Comparison of ENCODE assay signal across 8 cellular contexts in the genomic region with DNA sequence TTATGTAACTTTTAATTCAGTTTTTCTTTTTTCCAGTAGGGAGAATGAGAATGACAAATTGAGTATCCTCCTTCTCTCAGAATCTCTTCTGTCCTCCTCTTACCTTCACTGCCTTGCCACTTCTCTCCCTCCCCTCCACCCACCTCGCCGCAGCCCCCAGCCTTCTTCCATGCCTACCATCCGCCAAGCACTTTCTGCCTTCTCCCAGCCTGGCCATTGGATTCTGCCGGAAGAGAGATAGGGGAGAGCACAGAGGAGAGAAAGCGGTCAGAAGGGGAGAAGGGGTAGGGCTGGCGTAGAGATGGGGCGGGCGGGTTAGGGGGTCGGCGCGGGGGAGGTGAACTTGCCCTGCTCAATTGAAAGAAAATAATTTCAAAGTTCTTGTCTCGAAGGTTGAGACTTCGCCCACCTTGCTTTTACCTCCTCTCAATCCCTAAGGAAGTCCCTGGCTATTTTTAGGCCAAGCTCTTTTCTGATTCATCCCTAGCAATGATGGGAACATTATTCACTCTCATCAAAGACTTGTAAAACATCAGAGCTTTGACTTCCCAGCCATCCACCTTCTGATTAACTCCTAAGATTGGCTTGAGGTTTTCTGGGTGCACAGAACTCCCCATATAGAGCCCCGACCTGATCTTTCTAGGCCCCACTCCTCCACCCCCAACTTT. TPM values are rescaled to one million over a fixed set of nuclear protein-coding genes. Genes with fewer than 3 reads are reported as not detected.
DNase-seq lines count a peak whose midpoint lies in the region; ATAC-seq and TF ChIP-seq lines count a peak whose summit lies in the region.

No MANE protein-coding gene starts in this region.

- TF ChIP-seq POLR2A in esophagus squamous epithelium (IDR thresholded peaks at IDR 0.05): no peak

- H3K36me3 ChIP-seq in esophagus squamous epithelium: no peaks in the 10 kb centered on the region

- H3K36me3 Mint-ChIP-seq in osteocyte (ENCODE audit: unreplicated experiment): no peaks in the 10 kb centered on the region

- H3K27ac ChIP-seq in esophagus squamous epithelium: peak overlapping the region; percentile 70 to 85 (median 83)

- no peaks in the 10 kb centered on the region for H3K27me3 ChIP-seq in esophagus squamous epithelium

- no peaks in the 10 kb centered on the region for H3K9me3 Mint-ChIP-seq in osteocyte (ENCODE audit: unreplicated experiment)

- peak overlapping the region; percentile 50 to 73 (median 56) for H3K4me3 ChIP-seq in esophagus squamous epithelium

- peaks cover 14% of the 10 kb centered on the region for H3K4me1 Mint-ChIP-seq in osteocyte (ENCODE audit: unreplicated experiment)

- peaks cover 6% of the 10 kb centered on the region for H3K27me3 Mint-ChIP-seq in osteocyte (ENCODE audit: unreplicated experiment)

- peak overlapping the region; percentile 81 for H3K4me3 Mint-ChIP-seq in osteocyte (ENCODE audit: unreplicated experiment)

- H3K27ac Mint-ChIP-seq in osteocyte (ENCODE audit: unreplicated experiment): peak overlapping the region; percentile 52

- intact Hi-C loops in esophagus squamous epithelium (cut with DNase I): no loop called here

- peaks cover 5 to 56% (median 13%) of the 10 kb centered on the region in 3 donors for H3K4me1 ChIP-seq in esophagus squamous epithelium

- no peak for TF ChIP-seq CTCF in esophagus squamous epithelium (IDR thresholded peaks at IDR 0.05)
- no peak for TF ChIP-seq CTCF in osteocyte (IDR thresholded peaks at IDR 0.05)

- 19 to 23% methylated on average over 13 of the region's 14 CpGs for WGBS in esophagus squamous epithelium, 2 donors

- DNase-seq in GM03348 (ENCODE audit: low spot score) (peak; percentile 37), RKO (ENCODE audit: low spot score) (peak; percentile 89), esophagus squamous epithelium (lab: John Stamatoyannopoulos, UW) (no peak), osteocyte (ENCODE audit: extremely low spot score, unreplicated experiment) (no peak), inferior parietal cortex (ENCODE audit: extremely low spot score) (no peak)

- ATAC-seq in HG03135 (IDR thresholded peaks at IDR 0.05; ENCODE audit: unreplicated experiment): no peak
- ATAC-seq in HG03457 (IDR thresholded peaks at IDR 0.05; ENCODE audit: unreplicated experiment): no peak
- no peak for ATAC-seq in HG02970 (IDR thresholded peaks at IDR 0.05; ENCODE audit: low FRiP score, unreplicated experiment)

- no peaks in the 10 kb centered on the region for H3K9me3 ChIP-seq in esophagus squamous epithelium

RNA-seq across cellular contexts. Expression of a gene that starts 0.8 kb away (rescaled TPM):
- total RNA-seq in esophagus squamous epithelium (10 to 100 TPM in 1 of 4 donors, 1 to 10 TPM in 3; 5.7 to 12.7 (median 9.5) TPM), osteocyte (1.0 and 1.4 TPM in 2 replicates)

RNA-seq across cellular contexts. Expression of a gene that starts 46.1 kb away (rescaled TPM):
- total RNA-seq in esophagus squamous epithelium (1 to 10 TPM in 2 of 4 donors, under 1 TPM in 2; 0.26 to 3.0 (median 0.85) TPM), osteocyte (not detected in 2 replicates)

RNA-seq across cellular contexts. Expression of a gene that starts 52.5 kb away (rescaled TPM):
- total RNA-seq in esophagus squamous epithelium (not detected), osteocyte (not detected in 2 replicates)

Comparison
In these comparisons a context has a peak if more than half of its experiments do, and no peak if none do; other contexts are left out.
1. DNase-seq: peak in GM03348 (single experiment) and RKO (single experiment); none in esophagus squamous epithelium (single experiment), osteocyte (single experiment) and inferior parietal cortex (single experiment).